Comparison of ENCODE assay signal across 8 cellular contexts in genomic region chr14:101972126-101972785, GRCh38. TPM values are rescaled to one million over a fixed set of nuclear protein-coding genes. Genes with fewer than 3 reads are reported as not detected.
DNase-seq lines count a peak whose midpoint lies in the region; ATAC-seq, FAIRE-seq and TF ChIP-seq lines count a peak whose summit lies in the region.

No MANE protein-coding gene starts in this region.

- peak overlapping the region; percentile 31 for H3K4me2 ChIP-seq in HepG2 (ENCODE audit: low read depth, low read length)

- TF ChIP-seq POLR2A in HepG2 (IDR thresholded peaks at IDR 0.05; ENCODE audit: insufficient read depth in 1 of 2, low read depth in 2 of 2, low read length in 2 of 2) = no peak; a peak in 1 of 4 replicates

- intact Hi-C loops in HepG2 (cut with micrococcal nuclease; ENCODE audit: unreplicated experiment) = loop anchor here (1.0 kb wide), 1 partner anchor 10 kb away; no protein-coding TSS in a partner anchor
- intact Hi-C loops in tibial artery (cut with DNase I; ENCODE audit: low total_unique reads) = no loop called here

- no TSS peak for BruUV-seq in HepG2 (replicated peaks; lab: Mats Ljungman, UMichigan)

- FAIRE-seq in HepG2 (lab: Jason Lieb, UNC) = peak; percentile 88

- H3K9ac ChIP-seq in HepG2 (ENCODE audit: insufficient read depth, low read depth, low read length) = no peak overlapping the region

- ATAC-seq in HepG2 = peak; percentile 99
- no peak for ATAC-seq in GM19351 (IDR thresholded peaks at IDR 0.05; ENCODE audit: unreplicated experiment)
- no peak for ATAC-seq in HG03565 (IDR thresholded peaks at IDR 0.05; ENCODE audit: unreplicated experiment)

- no peak for TF ChIP-seq RAD21 in HepG2 (CRISPR knock-in tag; IDR thresholded peaks at IDR 0.05)

- H3K9me3 ChIP-seq in HepG2 (ENCODE audit: low read length) (no peaks in the 10 kb centered on the region), tibial artery (no peaks in the 10 kb centered on the region)

- TF ChIP-seq CTCF in HepG2 (CRISPR knock-in tag; IDR thresholded peaks at IDR 0.05) (no peak), tibial artery (IDR thresholded peaks at IDR 0.05) (no peak)

- POLR2A ChIA-PET in HepG2 (lab: Yijun Ruan, JAX) = interaction anchor here (1.0 to 1.9 kb wide), 3 partner anchors 9 to 24 kb away, joined by 3 to 8 read pairs (median 3); no protein-coding TSS in a partner anchor

- H3K27me3 ChIP-seq in HepG2 (ENCODE audit: control insufficient read depth in 1 of 2, insufficient read depth in 2 of 2, low read length in 2 of 2) (no peaks in the 10 kb centered on the region), tibial artery (no peaks in the 10 kb centered on the region)

- peaks cover 8% of the 10 kb centered on the region; the same call in 1 of the 2 replicates for H4K20me1 ChIP-seq in HepG2 (ENCODE audit: insufficient read depth, low read length)

- H3K4me3 ChIP-seq in HepG2 (replicated peaks in 1 of 3; ENCODE audit: insufficient read depth in 1 of 3, low read depth in 2 of 3, low read length in 3 of 3) = peak overlapping the region in 1 of 3 experiments; percentile 1; a peak in 1 of 6 replicates
- H3K4me3 ChIP-seq in tibial artery = no peak overlapping the region

- TF ChIP-seq EP300 in HepG2 (IDR thresholded peaks at IDR 0.05; ENCODE audit: low read depth in 2 of 2, low read length in 2 of 2) (no peak), HepG2 (CRISPR knock-in tag; IDR thresholded peaks at IDR 0.05; ENCODE audit: borderline replicate concordance) (no peak)

- 33% methylated on average over 9 of the region's 9 CpGs for WGBS in HepG2 (ENCODE audit: low lambda C conversion rate)

- CTCF ChIA-PET in HepG2 (lab: Yijun Ruan, JAX; ENCODE audit: low intra/inter-chr PET ratio, low total read pairs) = interaction anchor here (2.3 kb wide), 1 partner anchor 11 kb away, joined by 10 read pairs; no protein-coding TSS in a partner anchor

- in situ Hi-C loops in HepG2 (cut with HindIII; ENCODE audit: extremely low pct_ligation_motif_present, low pct_unique_long_range_greater_than_20kb) = no loop called here

- H2AFZ ChIP-seq in HepG2 (ENCODE audit: low read length) = no peak overlapping the region

- peak overlapping the region; percentile 61 for H3K27ac ChIP-seq in cingulate gyrus (ENCODE audit: low read depth, low read length)
- no peak overlapping the region for H3K27ac ChIP-seq in HepG2 (ENCODE audit: extremely low read length, insufficient read depth, low read length)
- peak overlapping the region; percentile 29 to 58 for H3K27ac ChIP-seq in tibial artery

- H3K36me3 ChIP-seq in HepG2 (replicated peaks in 1 of 2; ENCODE audit: control insufficient read depth in 1 of 2, insufficient read depth in 2 of 2, low read length in 2 of 2) = peaks cover 6 to 32% of the 10 kb centered on the region in 2 experiments
- peaks cover 4 to 20% (median 14%) of the 10 kb centered on the region in 3 donors for H3K36me3 ChIP-seq in tibial artery

- DNase-seq in GDM1 (lab: John Stamatoyannopoulos, UW) (peak; percentile 15), NCI-H69 (lab: John Stamatoyannopoulos, UW) (peak; percentile 74), HepG2 (ENCODE audit: low spot score) (peak; percentile 90), tibial artery (peak; percentile 91 to 93), germinal center (ENCODE audit: low spot score) (no peak)

- peaks cover 39% of the 10 kb centered on the region for H3K4me1 ChIP-seq in HepG2 (ENCODE audit: insufficient read depth, low read length)
- H3K4me1 ChIP-seq in tibial artery = peaks cover 0 to 57% (median 22%) of the 10 kb centered on the region in 4 donors

- peaks cover 67% of the 10 kb centered on the region for H3K79me2 ChIP-seq in HepG2 (ENCODE audit: insufficient read depth, low read length)

TF ChIP-seq in HepG2, 621 proteins besides CTCF, POLR2A, EP300 and RAD21 (continues in another document):
- TF ChIP-seq TRIM22 (IDR thresholded peaks at IDR 0.05) (no peak), ARHGAP35 (CRISPR knock-in tag; IDR thresholded peaks at IDR 0.05; ENCODE audit: borderline replicate concordance) (no peak), MEF2D (CRISPR knock-in tag; IDR thresholded peaks at IDR 0.05) (no peak), ZNF382 (CRISPR knock-in tag; IDR thresholded peaks at IDR 0.05; ENCODE audit: borderline replicate concordance) (no peak), ARID5B (CRISPR knock-in tag; IDR thresholded peaks at IDR 0.05) (peak; percentile 82), ELF4 (CRISPR knock-in tag; IDR thresholded peaks at IDR 0.05; ENCODE audit: borderline replicate concordance) (no peak), ATF7 (IDR thresholded peaks at IDR 0.05) (no peak), ATF7 (CRISPR knock-in tag; IDR thresholded peaks at IDR 0.05) (no peak), SRSF4 (IDR thresholded peaks at IDR 0.05; ENCODE audit: low read depth, low read length, poor library complexity, severe bottlenecking) (no peak), CEBPB (IDR thresholded peaks at IDR 0.05; ENCODE audit: borderline replicate concordance, low read depth, low read length) (peak; percentile 2; the same call in 1 of the 2 replicates), MAX (IDR thresholded peaks at IDR 0.05) (0 out of 2 replicates have a peak, but pooled peaks have one; percentile 28)

RNA-seq across cellular contexts. Expression of gene DYNC1H1, which starts 7.9 kb away (rescaled TPM):
- total RNA-seq in HepG2 (2016; rRNA removed; fragmentation: Illumina TruSeq; extraction: Trizol) = 239 and 386 TPM in 2 replicates
- total RNA-seq in HepG2 (2016; cell fraction: cytosol; rRNA removed; fragmentation: Illumina TruSeq; extraction: Trizol; ENCODE audit: low read depth) = 33.0 and 38.5 TPM in 2 replicates
- total RNA-seq in HepG2 (2016; cell fraction: insoluble cytoplasmic fraction; rRNA removed; fragmentation: Illumina TruSeq; extraction: Trizol) = 231 and 328 TPM in 2 replicates
- total RNA-seq in HepG2 (2016; cell fraction: membrane; rRNA removed; fragmentation: Illumina TruSeq; extraction: Trizol) = 57.3 and 69.8 TPM in 2 replicates
- total RNA-seq in HepG2 (2016; cell fraction: nucleus; rRNA removed; fragmentation: Illumina TruSeq; extraction: Trizol) = 296 and 345 TPM in 2 replicates
- 74.4 and 102 TPM in 2 replicates for polyA plus RNA-seq in HepG2 (2011; rRNA removed)
- polyA plus RNA-seq in HepG2 (2011; cell fraction: cytosol; rRNA removed) = 102 and 115 TPM in 2 replicates
- polyA plus RNA-seq in HepG2 (2011; cell fraction: nucleus; rRNA removed) = 192 and 221 TPM in 2 replicates
- 126 and 135 TPM in 2 replicates for polyA plus RNA-seq in HepG2 (2012)
- polyA plus RNA-seq in HepG2 (2016; cell fraction: cytosol; fragmentation: Illumina TruSeq; extraction: Trizol; ENCODE audit: low read depth) = 11.1 and 13.5 TPM in 2 replicates
- polyA plus RNA-seq in HepG2 (2016; cell fraction: insoluble cytoplasmic fraction; fragmentation: Illumina TruSeq; extraction: Trizol; ENCODE audit: low read depth) = 132 and 159 TPM in 2 replicates
- 18.9 and 22.7 TPM in 2 replicates for polyA plus RNA-seq in HepG2 (2016; cell fraction: membrane; fragmentation: Illumina TruSeq; extraction: Trizol; ENCODE audit: low read depth)
- 236 and 267 TPM in 2 replicates for polyA plus RNA-seq in HepG2 (2016; cell fraction: nucleus; fragmentation: Illumina TruSeq; extraction: Trizol; ENCODE audit: insufficient read depth, low read depth)
- polyA minus RNA-seq in HepG2 (2011; rRNA and poly(A)+ RNA removed; ENCODE audit: low replicate concordance) = 411 and 518 TPM in 2 replicates
- 317 and 327 TPM in 2 replicates for polyA minus RNA-seq in HepG2 (2011; cell fraction: cytosol; rRNA and poly(A)+ RNA removed)
- polyA minus RNA-seq in HepG2 (2011; cell fraction: nucleus; rRNA and poly(A)+ RNA removed) = 190 and 258 TPM in 2 replicates
